Comparison of ENCODE assay signal across 8 cellular contexts in the genomic region with DNA sequence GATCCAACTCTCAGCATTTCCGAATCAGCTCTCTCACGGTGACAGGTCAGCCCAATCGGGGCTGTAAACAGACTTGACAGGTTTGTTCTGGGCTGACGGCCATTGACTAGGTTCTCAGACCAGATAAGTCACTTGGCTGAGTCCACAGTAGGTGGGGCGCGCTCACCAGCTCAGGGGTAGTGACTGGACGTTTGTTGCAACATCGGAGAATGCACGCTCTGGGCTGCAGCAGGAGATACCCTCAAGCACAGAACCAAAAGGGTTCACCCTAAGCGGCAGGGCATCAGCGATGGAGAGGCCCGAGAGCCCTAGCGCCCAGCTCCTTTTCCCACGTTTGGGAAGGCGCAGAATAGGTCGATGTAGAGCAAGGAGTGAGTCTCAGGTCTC. TPM values are rescaled to one million over a fixed set of nuclear protein-coding genes. Genes with fewer than 3 reads are reported as not detected.
DNase-seq lines count a peak whose midpoint lies in the region; ATAC-seq and TF ChIP-seq lines count a peak whose summit lies in the region.

No MANE protein-coding gene starts in this region.

- H3K4me1 ChIP-seq in adipocyte (ENCODE audit: control insufficient read depth, insufficient read depth, low read length) = peaks cover 11% of the 10 kb centered on the region
- H3K4me1 ChIP-seq in right atrium auricular region = peaks cover 0 to 21% of the 10 kb centered on the region in 2 donors

- peak overlapping the region; percentile 95 for H3K9ac ChIP-seq in adipocyte (ENCODE audit: low read length)

- DNase-seq in ELR (ENCODE audit: low read depth) (peak; percentile 95), adipocyte (ENCODE audit: low read depth) (peak; percentile 76), right atrium auricular region (ENCODE audit: low spot score) (peak; percentile 92), posterior vena cava (ENCODE audit: low spot score) (peak; percentile 89), DMS 273 treated with DMSO at 0.1 percent for 48 hours (lab: John Stamatoyannopoulos, UW) (no peak), OCI-M2 (lab: John Stamatoyannopoulos, UW; ENCODE audit: unreplicated experiment) (no peak)

- H3K36me3 ChIP-seq in KOPT-K1 (ENCODE audit: insufficient read depth, low read length) = peaks cover 10% of the 10 kb centered on the region
- H3K36me3 ChIP-seq in adipocyte (ENCODE audit: control insufficient read depth, insufficient read depth, low read length, severe bottlenecking) = no peaks in the 10 kb centered on the region
- no peaks in the 10 kb centered on the region for H3K36me3 ChIP-seq in right atrium auricular region

- peak in 1 of 2 donors; percentile 42 for TF ChIP-seq CTCF in right atrium auricular region (IDR thresholded peaks at IDR 0.05)

- H3K4me3 ChIP-seq in adipocyte (ENCODE audit: low read length) (peak overlapping the region; percentile 98), right atrium auricular region (peak overlapping the region; percentile 73 to 87)

- peaks cover 3% of the 10 kb centered on the region for H3K9me3 ChIP-seq in KOPT-K1 (ENCODE audit: insufficient read depth, low read length, poor library complexity, severe bottlenecking)
- H3K9me3 ChIP-seq in adipocyte (ENCODE audit: control insufficient read depth, low read length) = no peaks in the 10 kb centered on the region
- H3K9me3 ChIP-seq in right atrium auricular region = no peaks in the 10 kb centered on the region

- H3K27ac ChIP-seq in KOPT-K1 (ENCODE audit: low read depth, low read length, poor library complexity, severe bottlenecking) (peak overlapping the region; percentile 98), right atrium auricular region (peak overlapping the region; percentile 97)

- ATAC-seq in GM21526 (IDR thresholded peaks at IDR 0.05; ENCODE audit: low FRiP score, unreplicated experiment) = peak; percentile 16

- H3K27me3 ChIP-seq in adipocyte (replicated peaks; ENCODE audit: control insufficient read depth, insufficient read depth, low read length) (no peaks in the 10 kb centered on the region), right atrium auricular region (no peaks in the 10 kb centered on the region)

- intact Hi-C loops in posterior vena cava (cut with DNase I) = loop anchor here in 1 of 2 donors (10.0 kb wide), 2 partner anchors 383 to 693 kb away; no protein-coding TSS in a partner anchor

RNA-seq across cellular contexts. Expression of a gene that starts 1.8 kb away (rescaled TPM):
- under 1 TPM; 0.28 to 0.56 TPM for total RNA-seq in right atrium auricular region
- under 1 TPM; 0.38 to 0.88 TPM for total RNA-seq in posterior vena cava

RNA-seq across cellular contexts. Expression of a gene that starts 1.9 kb away (rescaled TPM):
- total RNA-seq in right atrium auricular region (10 to 100 TPM; 46.5 to 55.9 TPM), posterior vena cava (100 to 1,000 TPM in 1 of 2 donors, 10 to 100 TPM in 1; 92.2 to 144 TPM)

RNA-seq across cellular contexts. Expression of a gene that starts 43.5 kb away (rescaled TPM):
- total RNA-seq in right atrium auricular region (10 to 100 TPM; 59.5 to 80.3 TPM), posterior vena cava (10 to 100 TPM; 45.3 to 47.3 TPM)

Comparison
In these comparisons a context has a peak if more than half of its experiments do, and no peak if none do; other contexts are left out.
1. DNase-seq: peak in ELR (single experiment), adipocyte (single experiment), right atrium auricular region (single experiment) and posterior vena cava (single experiment); none in DMS 273 treated with DMSO at 0.1 percent for 48 hours (single experiment) and OCI-M2 (single experiment).